8 cellular contexts compared by ENCODE assay signal in the genomic region with DNA sequence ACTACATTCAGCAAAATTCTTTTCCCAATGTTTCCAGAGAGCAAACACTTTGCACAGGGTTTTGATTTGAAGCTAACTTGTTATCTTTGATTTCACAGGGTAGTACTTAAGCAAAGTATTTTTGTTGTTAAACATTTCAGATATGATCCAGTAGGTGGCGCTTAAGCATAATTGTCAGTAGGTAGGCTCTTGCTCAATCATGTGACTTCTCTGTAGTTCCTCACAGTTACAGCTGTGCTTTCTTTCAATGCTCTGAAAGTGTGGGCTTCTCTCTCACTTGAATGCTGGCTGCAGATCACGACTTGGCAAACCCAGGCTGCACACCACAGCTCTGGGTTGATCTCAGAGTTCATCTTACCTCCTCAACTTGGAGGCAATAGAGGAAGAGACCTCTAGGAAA.
DNase-seq lines count a peak whose midpoint lies in the region; ATAC-seq, FAIRE-seq and TF ChIP-seq lines count a peak whose summit lies in the region.

No MANE protein-coding gene starts in this region.

- no peak for FAIRE-seq in K562 (lab: Jason Lieb, UNC)

- H3K4me1 ChIP-seq in K562 (replicated peaks in 1 of 2; ENCODE audit: control insufficient read depth in 2 of 2, insufficient read depth in 2 of 2, low read length in 2 of 2): no peaks in the 10 kb centered on the region

- ATAC-seq in GM21360 (IDR thresholded peaks at IDR 0.05; ENCODE audit: unreplicated experiment) (peak; percentile 95), K562 (no peak)

- CTCF ChIA-PET in K562 (lab: Yijun Ruan, JAX; ENCODE audit: low intra/inter-chr PET ratio): no interaction called here

- no peaks in the 10 kb centered on the region for H3K9me3 ChIP-seq in K562 (replicated peaks; ENCODE audit: control insufficient read depth, insufficient read depth, low read depth, low read length)

- no peaks in the 10 kb centered on the region for H3K9me1 ChIP-seq in K562 (ENCODE audit: control insufficient read depth, insufficient read depth, low read length)

- H2AFZ ChIP-seq in K562 (ENCODE audit: low read depth, low read length): no peak overlapping the region

- H3K9ac ChIP-seq in K562 (ENCODE audit: insufficient read depth in 1 of 2, low read depth in 2 of 2, low read length in 2 of 2): no peak overlapping the region

- peak; percentile 4 for DNase-seq in DMS153 (lab: John Stamatoyannopoulos, UW)
- DNase-seq in LNCaP clone FGC (ENCODE audit: low read depth): peak; percentile 49
- DNase-seq in K562 (ENCODE audit: extremely low read depth in 1 of 4, low spot score in 3 of 4): peak; percentile 2 to 13 (median 6)
- no peak for DNase-seq in neural crest cell (ENCODE audit: low read depth, low spot score)
- DNase-seq in activated gamma-delta T cell treated with Interleukin-2 at 50 U/mL for 16 hours: no peak
- no peak for DNase-seq in C1 segment of cervical spinal cord (lab: John Stamatoyannopoulos, UW)
- DNase-seq in effector CD8-positive, alpha-beta T cell (lab: John Stamatoyannopoulos, UW): no peak

- no peak overlapping the region for H3K27ac Mint-ChIP-seq in neural crest cell (ENCODE audit: unreplicated experiment)

- no peaks in the 10 kb centered on the region for H3K27me3 ChIP-seq in K562 (ENCODE audit: control insufficient read depth in 2 of 2, insufficient read depth in 2 of 2, low read length in 2 of 2)

- peak in 1 of 2 experiments; percentile 22; a peak in 1 of 4 replicates for TF ChIP-seq RAD21 in K562 (CRISPR knock-in tag; conservative IDR thresholded peaks at IDR 0.05 in 1 of 2, IDR thresholded peaks at IDR 0.05 in 1 of 2)

- WGBS in K562 (ENCODE audit: insufficient coverage, low coverage, missing lambda C conversion rate): 6% methylated on average over 2 of the region's 2 CpGs

- no peaks in the 10 kb centered on the region for H3K27me3 Mint-ChIP-seq in neural crest cell (ENCODE audit: low read depth)

- no peak for TF ChIP-seq POLR2A in K562 (conservative IDR thresholded peaks at IDR 0.05)

- in situ Hi-C loops in K562 (cut with MboI): no loop called here

- peaks cover 23% of the 10 kb centered on the region for H3K9me3 Mint-ChIP-seq in neural crest cell

- intact Hi-C loops in K562 (cut with micrococcal nuclease): no loop called here

- no peak overlapping the region for H3K4me2 ChIP-seq in K562 (ENCODE audit: insufficient read depth, low read length)

- TF ChIP-seq EP300 in K562 (IDR thresholded peaks at IDR 0.05; ENCODE audit: low read length): no peak

- no peaks in the 10 kb centered on the region for H3K36me3 ChIP-seq in K562 (ENCODE audit: control insufficient read depth, insufficient read depth, low read length)

- H3K4me3 ChIP-seq in LNCaP clone FGC (ENCODE audit: low read depth, low read length): no peak overlapping the region
- no peak overlapping the region for H3K4me3 ChIP-seq in K562

- TF ChIP-seq CTCF in LNCaP clone FGC (IDR thresholded peaks at IDR 0.05; ENCODE audit: control insufficient read depth, extremely low read depth, insufficient read depth) (0 out of 2 replicates have a peak, but pooled peaks have one; percentile 22), K562 (IDR thresholded peaks at IDR 0.05 in 2 of 3, conservative IDR thresholded peaks at IDR 0.05 in 1 of 3; ENCODE audit: insufficient read depth in 2 of 3, low read depth in 1 of 3, low read length in 3 of 3) (peak in 1 of 3 experiments; percentile 22; a peak in 2 of 6 replicates), neural crest cell (conservative IDR thresholded peaks at IDR 0.05) (peak; percentile 63)

- H3K79me2 ChIP-seq in K562 (ENCODE audit: control insufficient read depth, insufficient read depth, low read length): no peaks in the 10 kb centered on the region

- H4K20me1 ChIP-seq in K562 (replicated peaks; ENCODE audit: control insufficient read depth, insufficient read depth, low read length): no peaks in the 10 kb centered on the region

- POLR2A ChIA-PET in K562 (lab: Yijun Ruan, JAX): no interaction called here

- no TSS peak for BruUV-seq in K562 (replicated peaks; lab: Mats Ljungman, UMichigan)

- H3K4me3 Mint-ChIP-seq in neural crest cell: no peak overlapping the region

- H3K27ac ChIP-seq in K562 (ENCODE audit: extremely low read depth, low read depth, low read length): no peak overlapping the region

- H3K4me1 Mint-ChIP-seq in neural crest cell: no peaks in the 10 kb centered on the region

- H3K36me3 Mint-ChIP-seq in neural crest cell (ENCODE audit: low read depth): peaks cover 7% of the 10 kb centered on the region

TF ChIP-seq in K562, 482 proteins besides CTCF, POLR2A, EP300 and RAD21:
- TF ChIP-seq DIDO1 (tag; IDR thresholded peaks at IDR 0.05; ENCODE audit: low read depth): no peak
- TF ChIP-seq, protein P1, sequence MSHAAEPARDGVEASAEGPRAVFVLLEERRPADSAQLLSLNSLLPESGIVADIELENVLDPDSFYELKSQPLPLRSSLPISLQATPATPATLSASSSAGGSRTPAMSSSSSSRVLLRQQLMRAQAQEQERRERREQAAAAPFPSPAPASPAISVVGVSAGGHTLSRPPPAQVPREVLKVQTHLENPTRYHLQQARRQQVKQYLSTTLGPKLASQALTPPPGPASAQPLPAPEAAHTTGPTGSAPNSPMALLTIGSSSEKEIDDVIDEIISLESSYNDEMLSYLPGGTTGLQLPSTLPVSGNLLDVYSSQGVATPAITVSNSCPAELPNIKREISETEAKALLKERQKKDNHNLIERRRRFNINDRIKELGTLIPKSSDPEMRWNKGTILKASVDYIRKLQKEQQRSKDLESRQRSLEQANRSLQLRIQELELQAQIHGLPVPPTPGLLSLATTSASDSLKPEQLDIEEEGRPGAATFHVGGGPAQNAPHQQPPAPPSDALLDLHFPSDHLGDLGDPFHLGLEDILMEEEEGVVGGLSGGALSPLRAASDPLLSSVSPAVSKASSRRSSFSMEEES (CRISPR knock-in tag; IDR thresholded peaks at IDR 0.05): peak; percentile 28
- TF ChIP-seq, protein P2, sequence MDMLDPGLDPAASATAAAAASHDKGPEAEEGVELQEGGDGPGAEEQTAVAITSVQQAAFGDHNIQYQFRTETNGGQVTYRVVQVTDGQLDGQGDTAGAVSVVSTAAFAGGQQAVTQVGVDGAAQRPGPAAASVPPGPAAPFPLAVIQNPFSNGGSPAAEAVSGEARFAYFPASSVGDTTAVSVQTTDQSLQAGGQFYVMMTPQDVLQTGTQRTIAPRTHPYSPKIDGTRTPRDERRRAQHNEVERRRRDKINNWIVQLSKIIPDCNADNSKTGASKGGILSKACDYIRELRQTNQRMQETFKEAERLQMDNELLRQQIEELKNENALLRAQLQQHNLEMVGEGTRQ (CRISPR knock-in tag; IDR thresholded peaks at IDR 0.05): peak; percentile 33; the same call in 1 of the 2 replicates
TF ChIP-seq in K562: peak in this region for 2.

Comparison
In these comparisons a context has a peak if more than half of its experiments do, and no peak if none do; other contexts are left out.
1. DNase-seq: peak in DMS153 (single experiment), LNCaP clone FGC (single experiment) and K562 (4 of 4); none in neural crest cell (single experiment), activated gamma-delta T cell treated with Interleukin-2 at 50 U/mL for 16 hours (single experiment), C1 segment of cervical spinal cord (0 of 14) and effector CD8-positive, alpha-beta T cell (single experiment).